ENCODE assay signal across 7 cellular contexts in the genomic region with DNA sequence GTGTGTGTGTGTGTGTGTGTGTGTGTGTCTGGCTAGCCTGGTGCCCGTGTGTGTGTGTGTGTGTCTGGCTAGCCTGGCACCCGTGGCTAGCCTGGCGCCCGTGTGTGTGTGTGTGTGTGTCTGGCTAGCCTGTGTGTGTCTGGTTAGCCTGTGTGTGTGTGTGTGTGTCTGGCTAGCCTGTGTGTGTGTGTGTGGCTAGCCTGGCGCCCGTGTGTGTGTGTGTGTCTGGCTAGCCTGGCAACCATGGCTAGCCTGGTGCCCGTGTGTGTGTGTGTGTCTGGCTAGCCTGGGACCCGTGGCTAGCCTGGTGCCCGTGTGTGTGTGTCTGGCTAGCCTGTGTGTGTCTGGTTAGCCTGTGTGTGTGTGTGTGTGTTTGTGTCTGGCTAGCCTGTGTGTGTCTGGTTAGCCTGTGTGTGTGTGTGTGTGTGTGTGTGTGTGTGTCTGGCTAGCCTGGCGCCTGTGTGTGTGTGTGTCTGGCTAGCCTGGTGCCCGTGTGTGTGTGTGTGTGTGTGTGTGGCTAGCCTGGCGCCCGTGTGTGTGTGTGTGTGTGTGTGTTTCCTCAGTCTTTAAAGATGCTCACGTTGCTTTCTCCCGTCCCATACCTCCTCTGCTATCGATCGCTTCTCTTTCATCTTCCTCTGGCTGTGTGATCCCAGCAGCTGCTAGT. TPM values are rescaled to one million over a fixed set of nuclear protein-coding genes. Genes with fewer than 3 reads are reported as not detected.
DNase-seq lines count a peak whose midpoint lies in the region; ATAC-seq and TF ChIP-seq lines count a peak whose summit lies in the region.
"Not testable (repeated sequence)": the region's sequence is repeated elsewhere in the genome, so short reads cannot be mapped to it uniquely, and the experiment has no call there.
"Had no signal": no experiment of that assay in that cellular context is flagged by ENCODE, and none has a peak within 500 bp of the region (broad histone marks: within the 10 kb centered on the region; RNA-seq: fewer than 3 reads in every experiment).

No MANE protein-coding gene starts in this region.

- POLR2A ChIA-PET in naive thymus-derived CD8-positive, alpha-beta T cell (lab: Charles Lee): interaction anchor here (0.6 to 1.4 kb wide), 6 partner anchors 12 to 190 kb away, joined by 3 to 5 read pairs (median 4); partner anchors contain the start of gene METTL26

- TF ChIP-seq CTCF in fibroblast of mammary gland (conservative IDR thresholded peaks at IDR 0.05; ENCODE audit: control insufficient read depth, insufficient read depth, low read depth, low read length): not testable (repeated sequence)

- H3K4me3 ChIP-seq in H7 (ENCODE audit: insufficient read depth, low read depth, low read length) (peak overlapping the region; percentile 70; the same call in 1 of the 2 replicates), fibroblast of mammary gland (ENCODE audit: control insufficient read depth, low read depth, low read length) (peak overlapping the region; percentile 71)

- not testable (repeated sequence) for H3K27me3 Mint-ChIP-seq in activated naive CD8-positive, alpha-beta T cell treated with anti-CD3 and anti-CD28 coated beads, Interleukin-2, amount 50 U/mL, for 24 hours; naive thymus-derived CD8-positive, alpha-beta T cell

- H3K4me3 Mint-ChIP-seq in activated naive CD8-positive, alpha-beta T cell treated with anti-CD3 and anti-CD28 coated beads, Interleukin-2, amount 50 U/mL, for 24 hours: peak overlapping the region; percentile 85
- peak overlapping the region; percentile 65 to 93 (median 82) for H3K4me3 Mint-ChIP-seq in naive thymus-derived CD8-positive, alpha-beta T cell

- peak overlapping the region; percentile 54 for H3K27ac Mint-ChIP-seq in activated naive CD8-positive, alpha-beta T cell treated with anti-CD3 and anti-CD28 coated beads, Interleukin-2, amount 50 U/mL, for 24 hours
- H3K27ac Mint-ChIP-seq in naive thymus-derived CD8-positive, alpha-beta T cell: peak overlapping the region; percentile 78 to 98 (median 88)

- ATAC-seq in activated naive CD8-positive, alpha-beta T cell treated with anti-CD3 and anti-CD28 coated beads, Interleukin-2, amount 50 U/mL, for 24 hours; naive thymus-derived CD8-positive, alpha-beta T cell: not testable (repeated sequence)

- peaks cover 29% of the 10 kb centered on the region for H3K4me1 Mint-ChIP-seq in activated naive CD8-positive, alpha-beta T cell treated with anti-CD3 and anti-CD28 coated beads, Interleukin-2, amount 50 U/mL, for 24 hours
- H3K4me1 Mint-ChIP-seq in naive thymus-derived CD8-positive, alpha-beta T cell: peaks cover 20 to 39% (median 35%) of the 10 kb centered on the region in 4 donors

- H3K36me3 Mint-ChIP-seq in activated naive CD8-positive, alpha-beta T cell treated with anti-CD3 and anti-CD28 coated beads, Interleukin-2, amount 50 U/mL, for 24 hours (ENCODE audit: low read depth); naive thymus-derived CD8-positive, alpha-beta T cell: not testable (repeated sequence)

- not testable (repeated sequence) for H3K9me3 Mint-ChIP-seq in activated naive CD8-positive, alpha-beta T cell treated with anti-CD3 and anti-CD28 coated beads, Interleukin-2, amount 50 U/mL, for 24 hours; naive thymus-derived CD8-positive, alpha-beta T cell

- H3K27me3 ChIP-seq in H7 (ENCODE audit: control insufficient read depth, insufficient read depth, low read length): not testable (repeated sequence)

- not testable (repeated sequence) for DNase-seq in H7; activated naive CD8-positive, alpha-beta T cell treated with anti-CD3 and anti-CD28 coated beads, Interleukin-2, amount 50 U/mL, for 24 hours; naive thymus-derived CD8-positive, alpha-beta T cell
- DNase-seq in OCI-M1 (lab: John Stamatoyannopoulos, UW) (peak; percentile 66), fibroblast of mammary gland (ENCODE audit: low read depth) (peak; percentile 66)

- not testable (repeated sequence) for H3K36me3 ChIP-seq in H7 (replicated peaks; ENCODE audit: control insufficient read depth, insufficient read depth, low read length)

RNA-seq across cellular contexts. Expression of gene PIGQ, which starts 1.4 kb away (rescaled TPM):
- total RNA-seq in H7 (2014; rRNA removed; shearing (Covaris generic)): 42.2 and 44.6 TPM in 2 replicates
- 10 to 100 TPM; 55.8 to 59.0 TPM for total RNA-seq in naive thymus-derived CD8-positive, alpha-beta T cell
- 10 to 100 TPM in 1 of 3 donors, 1 to 10 TPM in 2; 8.8 to 13.4 (median 9.3) TPM for polyA plus RNA-seq in naive thymus-derived CD8-positive, alpha-beta T cell

RNA-seq across cellular contexts. Expression of gene NHLRC4, which starts 4.4 kb away (rescaled TPM):
- total RNA-seq in H7 (2014; rRNA removed; shearing (Covaris generic)): 1.1 TPM in 2 replicates
- 1 to 10 TPM; 4.7 to 5.3 TPM for total RNA-seq in naive thymus-derived CD8-positive, alpha-beta T cell
- polyA plus RNA-seq in naive thymus-derived CD8-positive, alpha-beta T cell: 1 to 10 TPM; 1.5 to 3.3 (median 1.7) TPM

RNA-seq across cellular contexts. Expression of gene PRR35, which starts 11.0 kb away (rescaled TPM):
- total RNA-seq in H7 (2014; rRNA removed; shearing (Covaris generic)): 0.28 and 0.85 TPM in 2 replicates
- not detected for total RNA-seq in naive thymus-derived CD8-positive, alpha-beta T cell
- polyA plus RNA-seq in naive thymus-derived CD8-positive, alpha-beta T cell: not detected
- total RNA-seq: lung, vagina had no signal
- polyA plus RNA-seq: lung had no signal

RNA-seq across cellular contexts. Expression of gene RAB40C, which starts 18.7 kb away (rescaled TPM):
- 26.3 and 26.4 TPM in 2 replicates for total RNA-seq in H7 (2014; rRNA removed; shearing (Covaris generic))
- total RNA-seq in naive thymus-derived CD8-positive, alpha-beta T cell: 10 to 100 TPM; 18.6 to 19.9 TPM
- 10 to 100 TPM in 1 of 3 donors, 1 to 10 TPM in 2; 5.8 to 14.6 (median 6.2) TPM for polyA plus RNA-seq in naive thymus-derived CD8-positive, alpha-beta T cell

RNA-seq across cellular contexts. Expression of gene CAPN15, which starts 43.7 kb away (rescaled TPM):
- 80.6 and 87.5 TPM in 2 replicates for total RNA-seq in H7 (2014; rRNA removed; shearing (Covaris generic))
- total RNA-seq in naive thymus-derived CD8-positive, alpha-beta T cell: 10 to 100 TPM; 63.1 to 63.2 TPM
- 1 to 10 TPM; 5.5 to 7.9 (median 6.0) TPM for polyA plus RNA-seq in naive thymus-derived CD8-positive, alpha-beta T cell
